In genomic region chr14:39423793-39424192, GRCh38 we compare ENCODE assay signal across 14 cellular contexts. TPM values are rescaled to one million over a fixed set of nuclear protein-coding genes. Genes with fewer than 3 reads are reported as not detected.
DNase-seq lines count a peak whose midpoint lies in the region; ATAC-seq and TF ChIP-seq lines count a peak whose summit lies in the region.
"Had no signal": no experiment of that assay in that cellular context is flagged by ENCODE, and none has a peak within 500 bp of the region (broad histone marks: within the 10 kb centered on the region; RNA-seq: fewer than 3 reads in every experiment).

No MANE protein-coding gene starts in this region.

- H3K36me3 ChIP-seq in cardiac muscle cell, result no peaks in the 10 kb centered on the region
- no peaks in the 10 kb centered on the region for H3K36me3 ChIP-seq in left ventricle myocardium inferior
- H3K36me3 ChIP-seq in Loucy (ENCODE audit: insufficient read depth, low read length), result no peaks in the 10 kb centered on the region
- H3K36me3 ChIP-seq in left lung, result no peaks in the 10 kb centered on the region
- H3K36me3 ChIP-seq in CD8-positive, alpha-beta memory T cell (ENCODE audit: insufficient read depth, low read length), result no peaks in the 10 kb centered on the region

- H3K4me1 Mint-ChIP-seq in CD8-positive, alpha-beta memory T cell, result peaks cover 73 to 94% (median 94%) of the 10 kb centered on the region in 3 donors

- H3K4me3 ChIP-seq in cardiac muscle cell (no peak overlapping the region), left ventricle myocardium inferior (no peak overlapping the region), Loucy (ENCODE audit: low read length, poor library complexity, severe bottlenecking) (no peak overlapping the region), left lung (no peak overlapping the region)
- H3K4me3 ChIP-seq in CD8-positive, alpha-beta memory T cell (ENCODE audit: low read length), result no peak overlapping the region
- H3K4me3 ChIP-seq: BLaER1 had no signal

- peak overlapping the region; percentile 43 for H3K4me2 ChIP-seq in Loucy (ENCODE audit: low read depth, low read length, poor library complexity, severe bottlenecking)
- H3K4me2 ChIP-seq: BLaER1 had no signal

- H3K4me3 Mint-ChIP-seq in CD8-positive, alpha-beta memory T cell, result peak overlapping the region in 2 of 7 donors; percentile 1 to 29

- no peaks in the 10 kb centered on the region for H3K9me2 ChIP-seq in Loucy (replicated peaks; ENCODE audit: low read depth, low read length)

- no peaks in the 10 kb centered on the region for H3K9me3 Mint-ChIP-seq in CD8-positive, alpha-beta memory T cell

- peak overlapping the region; percentile 62 for H3K27ac ChIP-seq in cardiac muscle cell
- no peak overlapping the region for H3K27ac ChIP-seq in left ventricle myocardium inferior (replicated peaks)
- no peak overlapping the region for H3K27ac ChIP-seq in left lung
- no peak overlapping the region for H3K27ac ChIP-seq in CD8-positive, alpha-beta memory T cell (ENCODE audit: low read depth, low read length)
- H3K27ac ChIP-seq: BLaER1 had no signal

- H3K4me1 ChIP-seq in cardiac muscle cell (ENCODE audit: low read depth) (peaks cover 26% of the 10 kb centered on the region), left ventricle myocardium inferior (peaks cover 62% of the 10 kb centered on the region), Loucy (ENCODE audit: insufficient read depth, low read length, poor library complexity, severe bottlenecking) (peaks cover 38% of the 10 kb centered on the region), left lung (peaks cover 5 to 40% of the 10 kb centered on the region in 2 donors)
- H3K4me1 ChIP-seq in CD8-positive, alpha-beta memory T cell (ENCODE audit: insufficient read depth, low read length), result peaks cover 44% of the 10 kb centered on the region

- no peaks in the 10 kb centered on the region for H3K27me3 Mint-ChIP-seq in CD8-positive, alpha-beta memory T cell

- peak; percentile 45 for DNase-seq in NCI-H510A treated with DMSO at 0.1 percent for 48 hours (lab: John Stamatoyannopoulos, UW)
- DNase-seq in NCI-H510A (lab: John Stamatoyannopoulos, UW), result no peak
- DNase-seq in cardiac muscle cell (ENCODE audit: low read depth in 1 of 2, low spot score in 1 of 2), result no peak
- DNase-seq in left ventricle myocardium inferior, result no peak
- no peak for DNase-seq in left lung
- no peak for DNase-seq in KBM-7
- no peak for DNase-seq in CD8-positive, alpha-beta memory T cell
- DNase-seq: KG1; NCI-H1436 treated with DMSO at 0.1 percent for 48 hours; NCI-H2029 treated with DMSO at 0.1 percent for 48 hours; NCI-H524 treated with DMSO at 0.1 percent for 48 hours; NK-92 treated with Interleukin-12 subunit alpha and Interleukin-12 subunit beta, amount 100 ng/mL, for 24 hours had no signal

- peak overlapping the region in 1 of 8 donors; percentile 20 for H3K27ac Mint-ChIP-seq in CD8-positive, alpha-beta memory T cell

- H3K36me3 Mint-ChIP-seq in CD8-positive, alpha-beta memory T cell, result peaks cover 5 to 28% (median 8%) of the 10 kb centered on the region in 3 donors

- in situ Hi-C loops in KBM-7 (cut with MboI; ENCODE audit: low pct_unique_long_range_greater_than_20kb, low sequenced_read_pairs), result no loop called here

- no peak overlapping the region for H3K9ac ChIP-seq in Loucy (ENCODE audit: low read depth, low read length, poor library complexity, severe bottlenecking)
- H3K9ac ChIP-seq: BLaER1 had no signal

- peaks cover 69% of the 10 kb centered on the region for H3K79me2 ChIP-seq in Loucy (ENCODE audit: insufficient read depth, low read length)

- intact Hi-C loops in left ventricle myocardium inferior (cut with micrococcal nuclease), result no loop called here
- intact Hi-C loops in left lung (cut with DNase I), result no loop called here

- TF ChIP-seq CTCF in cardiac muscle cell (IDR thresholded peaks at IDR 0.05; ENCODE audit: low read depth, low read length) (no peak), left ventricle myocardium inferior (IDR thresholded peaks at IDR 0.05; ENCODE audit: borderline replicate concordance) (no peak), Loucy (conservative IDR thresholded peaks at IDR 0.05; ENCODE audit: low read length) (no peak), left lung (IDR thresholded peaks at IDR 0.05) (no peak)

- POLR2A ChIA-PET in CD8-positive, alpha-beta memory T cell (lab: Charles Lee), result interaction anchor here (1.4 kb wide), 1 partner anchor 8 kb away, joined by 4 read pairs; the partner anchor contains the start of gene FBXO33

- H3K9me3 ChIP-seq in cardiac muscle cell (ENCODE audit: low read depth) (no peaks in the 10 kb centered on the region), left ventricle myocardium inferior (replicated peaks) (no peaks in the 10 kb centered on the region), Loucy (ENCODE audit: insufficient read depth, low read depth, low read length) (no peaks in the 10 kb centered on the region), left lung (no peaks in the 10 kb centered on the region)
- H3K9me3 ChIP-seq in CD8-positive, alpha-beta memory T cell (ENCODE audit: low read length), result no peaks in the 10 kb centered on the region

- CTCF ChIA-PET in CD8-positive, alpha-beta memory T cell (lab: Charles Lee), result interaction anchor here (1.1 to 1.8 kb wide), 3 partner anchors 9 to 310 kb away, joined by 3 to 4 read pairs (median 3); partner anchors contain the start of gene GEMIN2

- peaks cover 26% of the 10 kb centered on the region for H4K20me1 ChIP-seq in Loucy (ENCODE audit: insufficient read depth, low read length, poor library complexity, severe bottlenecking)

- H3K27me3 ChIP-seq in cardiac muscle cell (no peaks in the 10 kb centered on the region), left ventricle myocardium inferior (ENCODE audit: low read depth) (no peaks in the 10 kb centered on the region), Loucy (ENCODE audit: insufficient read depth, low read length, poor library complexity, severe bottlenecking) (no peaks in the 10 kb centered on the region), left lung (no peaks in the 10 kb centered on the region)
- no peaks in the 10 kb centered on the region for H3K27me3 ChIP-seq in CD8-positive, alpha-beta memory T cell (ENCODE audit: insufficient read depth, low read length, poor library complexity, severe bottlenecking)
- H3K27me3 ChIP-seq: BLaER1 had no signal

- ATAC-seq in left lung, result peak; percentile 68

- no peaks in the 10 kb centered on the region for H3F3A ChIP-seq in Loucy (ENCODE audit: low read depth)

- no peak overlapping the region for H2AFZ ChIP-seq in Loucy (ENCODE audit: low read length)

RNA-seq across cellular contexts. Expression of gene FBXO33, which starts 8.4 kb away (rescaled TPM):
- total RNA-seq in cardiac muscle cell (13.6 and 14.7 TPM in 2 replicates), left ventricle myocardium inferior (4.8 TPM), left lung (10 to 100 TPM; 12.7 to 13.7 TPM)
- polyA plus RNA-seq in cardiac muscle cell, result 12.8 and 14.0 TPM in 2 replicates
- total RNA-seq in CD8-positive, alpha-beta memory T cell, result 10 to 100 TPM; 19.4 to 20.1 TPM
- polyA plus RNA-seq in CD8-positive, alpha-beta memory T cell, result 15.3 TPM
